Comparison of ENCODE assay signal across 36 cellular contexts in the genomic region with DNA sequence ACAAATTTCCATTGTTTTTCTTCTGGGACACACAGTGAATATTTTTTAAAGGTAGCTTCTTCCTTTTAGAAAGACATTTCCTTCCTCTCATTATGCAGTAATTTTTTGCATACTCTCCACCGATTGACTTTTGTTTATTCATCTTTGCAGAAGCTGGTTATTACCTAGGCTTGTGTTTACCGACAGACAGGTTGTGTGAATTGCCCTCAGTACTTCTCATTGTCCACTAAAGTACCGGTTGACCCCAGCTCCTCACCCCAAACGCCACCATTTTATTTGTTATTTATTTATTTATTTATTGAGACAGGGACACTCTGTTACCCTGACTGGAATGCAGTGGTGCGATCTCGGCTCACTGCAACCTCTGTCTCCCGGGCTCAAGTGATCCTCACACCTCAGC. TPM values are rescaled to one million over a fixed set of nuclear protein-coding genes. Genes with fewer than 3 reads are reported as not detected.
"Had no signal": no experiment of that assay in that cellular context is flagged by ENCODE, and none has a peak within 500 bp of the region (broad histone marks: within the 10 kb centered on the region; RNA-seq: fewer than 3 reads in every experiment).

No MANE protein-coding gene starts in this region.

- H3K4me2 ChIP-seq: PC-9 had no signal

- H3K9me3 ChIP-seq: colonic mucosa had no signal

- H3K4me3 ChIP-seq: colonic mucosa, PC-9 had no signal

- H3K36me3 ChIP-seq: brain microvascular endothelial cell, colonic mucosa had no signal

- DNase-seq: activated CD4-positive, alpha-beta memory T cell treated with anti-CD3 and anti-CD28 coated beads for 36 hours; activated CD4-positive, alpha-beta T cell treated with anti-CD3 and anti-CD28 coated beads for 36 hours; activated CD4-positive, alpha-beta T cell treated with anti-CD3 and anti-CD28 coated beads, Interleukin-2, amount 10 ng/mL, durations not matched to agents 7 days and 5 days; activated CD8-positive, alpha-beta memory T cell treated with anti-CD3 and anti-CD28 coated beads, Interleukin-2, amount 50 U/mL, for 4 hours; activated effector memory CD4-positive, alpha-beta T cell treated with anti-CD3 and anti-CD28 coated beads, Interleukin-2, amount 50 U/mL, for 16 hours; activated naive CD4-positive, alpha-beta T cell; activated naive CD4-positive, alpha-beta T cell treated with anti-CD3 and anti-CD28 coated beads, Interleukin-2, amount 50 U/mL, for 16 hours; activated naive CD8-positive, alpha-beta T cell treated with anti-CD3 and anti-CD28 coated beads for 36 hours; activated T-cell treated with anti-CD3 and anti-CD28 coated beads for 4 hours; activated T-cell treated with anti-CD3 and anti-CD28 coated beads, Interleukin-2, amount 50 U/mL, for 48 hours; amniotic stem cell; aorta; brain microvascular endothelial cell; central memory CD4-positive, alpha-beta T cell; colonic mucosa; Karpas-422; KBM-7; MM.1S; MV-4-11; NCI-H1092; NCI-H1436 treated with DMSO at 0.1 percent for 48 hours; NCI-H1694 treated with DMSO at 0.1 percent for 48 hours; NCI-H2029; NCI-H510A; NCI-H774; NK-92 treated with Interleukin-12 subunit alpha and Interleukin-12 subunit beta, amount 100 ng/mL, for 24 hours; PC-9; SW 1271; T-helper 1 cell; T-helper 2 cell; T-helper 9 cell had no signal

- H3K27ac ChIP-seq: brain microvascular endothelial cell, colonic mucosa, PC-9, RWPE1 had no signal

- ATAC-seq: activated CD4-positive, alpha-beta T cell treated with anti-CD3 and anti-CD28 coated beads for 36 hours; activated CD4-positive, CD25-positive, alpha-beta regulatory T cell treated with anti-CD3 and anti-CD28 coated beads, Interleukin-2, amount 50 U/mL, for 24 hours; activated T-helper 17 cell treated with anti-CD3 and anti-CD28 coated beads, Interleukin-2, amount 50 U/mL, for 72 hours; Right ventricle myocardium inferior had no signal

- H3K9me3 Mint-ChIP-seq: activated CD4-positive, alpha-beta memory T cell treated with anti-CD3 and anti-CD28 coated beads for 36 hours; activated CD4-positive, alpha-beta T cell treated with anti-CD3 and anti-CD28 coated beads, Interleukin-2, amount 10 ng/mL, durations not matched to agents 7 days and 5 days; activated naive CD8-positive, alpha-beta T cell treated with anti-CD3 and anti-CD28 coated beads for 36 hours; activated T-helper 17 cell treated with anti-CD3 and anti-CD28 coated beads, Interleukin-2, amount 50 U/mL, for 72 hours had no signal

- H3K36me3 Mint-ChIP-seq: activated CD4-positive, alpha-beta memory T cell treated with anti-CD3 and anti-CD28 coated beads for 36 hours; activated naive CD8-positive, alpha-beta T cell treated with anti-CD3 and anti-CD28 coated beads for 36 hours; IgD-negative memory B cell had no signal

- H3K4me3 Mint-ChIP-seq: activated CD4-positive, alpha-beta memory T cell treated with anti-CD3 and anti-CD28 coated beads for 36 hours; activated CD4-positive, alpha-beta T cell treated with anti-CD3 and anti-CD28 coated beads for 36 hours; activated CD4-positive, alpha-beta T cell treated with anti-CD3 and anti-CD28 coated beads, Interleukin-2, amount 10 ng/mL, durations not matched to agents 7 days and 5 days; activated naive CD8-positive, alpha-beta T cell treated with anti-CD3 and anti-CD28 coated beads for 36 hours; activated T-helper 17 cell treated with anti-CD3 and anti-CD28 coated beads, Interleukin-2, amount 50 U/mL, for 72 hours had no signal

- H2AFZ ChIP-seq: PC-9 had no signal

- H3K4me1 ChIP-seq: colonic mucosa had no signal

- H3K27ac Mint-ChIP-seq: activated CD4-positive, alpha-beta memory T cell treated with anti-CD3 and anti-CD28 coated beads for 36 hours; activated CD4-positive, alpha-beta T cell treated with anti-CD3 and anti-CD28 coated beads for 36 hours; activated CD4-positive, alpha-beta T cell treated with anti-CD3 and anti-CD28 coated beads, Interleukin-2, amount 10 ng/mL, durations not matched to agents 7 days and 5 days; activated naive CD8-positive, alpha-beta T cell treated with anti-CD3 and anti-CD28 coated beads for 36 hours; activated T-helper 17 cell treated with anti-CD3 and anti-CD28 coated beads, Interleukin-2, amount 50 U/mL, for 72 hours; IgD-negative memory B cell had no signal

- H3K4me1 Mint-ChIP-seq: activated CD4-positive, alpha-beta T cell treated with anti-CD3 and anti-CD28 coated beads for 36 hours; activated naive CD8-positive, alpha-beta T cell treated with anti-CD3 and anti-CD28 coated beads for 36 hours; activated T-helper 17 cell treated with anti-CD3 and anti-CD28 coated beads, Interleukin-2, amount 50 U/mL, for 72 hours had no signal

RNA-seq across cellular contexts. Expression of a gene that starts 50.2 kb away (rescaled TPM):
- total RNA-seq: PC-9, Right ventricle myocardium inferior had no signal
